In the genomic region with DNA sequence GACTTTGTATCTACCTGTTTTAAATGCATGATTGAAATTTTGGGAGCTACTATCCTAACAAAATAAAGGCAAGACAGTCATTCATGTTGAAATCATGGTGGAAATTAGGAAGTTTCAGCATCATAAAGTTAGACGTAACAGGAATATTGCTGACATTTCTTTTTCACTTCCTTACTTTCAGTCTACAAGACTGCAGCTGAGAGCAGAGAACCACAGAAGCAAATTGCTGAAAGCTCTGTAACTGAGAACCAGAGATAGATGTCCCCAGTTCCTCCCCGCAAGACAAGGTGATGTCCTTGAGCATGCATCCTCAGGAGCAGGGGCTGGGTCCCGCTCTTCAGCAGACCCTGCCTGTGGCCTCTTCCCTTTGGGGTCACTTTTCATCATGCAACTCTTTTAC, we compare ENCODE assay signal across 18 cellular contexts.
DNase-seq lines count a peak whose midpoint lies in the region; ATAC-seq, FAIRE-seq and TF ChIP-seq lines count a peak whose summit lies in the region.
"Had no signal": no experiment of that assay in that cellular context is flagged by ENCODE, and none has a peak within 500 bp of the region (broad histone marks: within the 10 kb centered on the region; RNA-seq: fewer than 3 reads in every experiment).

No MANE protein-coding gene starts in this region.

- no peak overlapping the region for H2BK15ac ChIP-seq in neuronal stem cell (ENCODE audit: low read length)

- no peaks in the 10 kb centered on the region for H3K9me3 Mint-ChIP-seq in GM23338

- H3F3A ChIP-seq in GM23338 (replicated peaks; ENCODE audit: low read depth): no peaks in the 10 kb centered on the region
- H3F3A ChIP-seq in OCI-LY1 (ENCODE audit: insufficient read depth, low read length): 0 out of 2 replicates have a peak, but pooled peaks cover 3% of the 10 kb centered on the region

- H2BK120ac ChIP-seq in neuronal stem cell (ENCODE audit: low read depth, low read length): no peak overlapping the region

- H3K79me2 ChIP-seq in GM23338 (replicated peaks; ENCODE audit: insufficient read depth) (no peaks in the 10 kb centered on the region), OCI-LY1 (ENCODE audit: insufficient read depth, low read length) (no peaks in the 10 kb centered on the region)

- H3K4me3 ChIP-seq in GM23338 (no peak overlapping the region), OCI-LY1 (ENCODE audit: low read depth, low read length, poor library complexity, severe bottlenecking) (no peak overlapping the region), neuronal stem cell (ENCODE audit: low read length in 2 of 2) (no peak overlapping the region)

- H2AK5ac ChIP-seq in neuronal stem cell (ENCODE audit: low read depth, low read length): no peak overlapping the region

- no peaks in the 10 kb centered on the region for H4K20me1 ChIP-seq in GM23338 (replicated peaks; ENCODE audit: insufficient read depth)
- no peaks in the 10 kb centered on the region for H4K20me1 ChIP-seq in OCI-LY1 (ENCODE audit: insufficient read depth, low read length)

- no peak overlapping the region for H3K14ac ChIP-seq in neuronal stem cell (ENCODE audit: low read length)

- no peak overlapping the region for H2BK5ac ChIP-seq in neuronal stem cell (ENCODE audit: low read length)

- H3K4me1 ChIP-seq in GM23338 (ENCODE audit: insufficient read depth) (no peaks in the 10 kb centered on the region), OCI-LY1 (ENCODE audit: insufficient read depth, low read length, severe bottlenecking) (peaks cover 61% of the 10 kb centered on the region), neuronal stem cell (ENCODE audit: control insufficient read depth in 2 of 2, insufficient read depth in 1 of 2, low read depth in 1 of 2, low read length in 2 of 2) (no peaks in the 10 kb centered on the region)

- FAIRE-seq in GM19239 (lab: Jason Lieb, UNC): no peak
- FAIRE-seq: A204.1, D721Med, GM12892, H54 had no signal

- no peak overlapping the region for H2BK12ac ChIP-seq in neuronal stem cell (ENCODE audit: low read length)

- H3K9me3 ChIP-seq in OCI-LY1 (ENCODE audit: low read length) (no peaks in the 10 kb centered on the region), neuronal stem cell (replicated peaks in 1 of 2; ENCODE audit: control insufficient read depth in 2 of 2, insufficient read depth in 1 of 2, low read depth in 1 of 2, low read length in 2 of 2) (no peaks in the 10 kb centered on the region)

- H4K8ac ChIP-seq in neuronal stem cell (ENCODE audit: low read depth, low read length): no peak overlapping the region

- H3K79me1 ChIP-seq in neuronal stem cell (ENCODE audit: low read depth, low read length): no peaks in the 10 kb centered on the region

- H3K4me2 ChIP-seq in GM23338 (no peak overlapping the region), OCI-LY1 (ENCODE audit: low read length) (peak overlapping the region; percentile 2; the same call in 1 of the 2 replicates), neuronal stem cell (ENCODE audit: insufficient read depth, low read length, poor library complexity, severe bottlenecking) (no peak overlapping the region)

- no peaks in the 10 kb centered on the region for H3K36me3 Mint-ChIP-seq in GM23338 (ENCODE audit: low read depth)
- H3K36me3 Mint-ChIP-seq: CD14-positive monocyte; CD8-positive, alpha-beta T cell had no signal

- H3K27ac ChIP-seq in GM23338 (ENCODE audit: low read depth) (no peak overlapping the region), OCI-LY1 (ENCODE audit: low read depth, low read length, poor library complexity, severe bottlenecking) (peak overlapping the region; percentile 57), neuronal stem cell (replicated peaks; ENCODE audit: low read length) (no peak overlapping the region)

- H3K27me3 ChIP-seq in GM23338 (ENCODE audit: insufficient read depth): no peaks in the 10 kb centered on the region
- no peaks in the 10 kb centered on the region for H3K27me3 ChIP-seq in OCI-LY1 (ENCODE audit: insufficient read depth, low read length)
- no peaks in the 10 kb centered on the region for H3K27me3 ChIP-seq in neuronal stem cell (ENCODE audit: control insufficient read depth in 3 of 3, insufficient read depth in 3 of 3, low read depth in 1 of 3, low read length in 3 of 3)

- no CpG with 5 or more reads among the region's 3 CpGs for WGBS in neuronal stem cell (ENCODE audit: extremely low coverage in 2 of 2, insufficient read length in 2 of 2, insufficient replicate concordance in 1 of 2), 2 donors

- no peak for DNase-seq in GM23338 (ENCODE audit: low spot score)
- DNase-seq in MV-4-11 (lab: John Stamatoyannopoulos, UW): peak; percentile 34
- DNase-seq in neuronal stem cell (ENCODE audit: low spot score): no peak
- DNase-seq in activated gamma-delta T cell (lab: John Stamatoyannopoulos, UW): no peak
- no peak for DNase-seq in GM19239 (ENCODE audit: insufficient read length, low spot score)
- no peak for DNase-seq in hypothalamus (lab: John Stamatoyannopoulos, UW)
- DNase-seq: CD8-positive, alpha-beta T cell; COR-L47; DMS153; DND-41; GDM1 had no signal

- H4K91ac ChIP-seq in neuronal stem cell (ENCODE audit: low read depth, low read length, poor library complexity): no peak overlapping the region

- no peak overlapping the region for H3K4me3 Mint-ChIP-seq in GM23338
- H3K4me3 Mint-ChIP-seq: CD14-positive monocyte; CD8-positive, alpha-beta T cell had no signal

- H2AFZ ChIP-seq in GM23338: 0 out of 2 replicates have a peak overlapping the region, but pooled peaks have one; percentile 72
- no peak overlapping the region; the same call in 1 of the 2 replicates for H2AFZ ChIP-seq in OCI-LY1 (ENCODE audit: low read length)
- peak overlapping the region; percentile 18 for H2AFZ ChIP-seq in neuronal stem cell (ENCODE audit: low read length)

- H3K27ac Mint-ChIP-seq in GM23338: no peak overlapping the region
- H3K27ac Mint-ChIP-seq: CD14-positive monocyte; CD8-positive, alpha-beta T cell had no signal

- H3K9ac ChIP-seq in OCI-LY1 (ENCODE audit: low read length) (no peak overlapping the region), neuronal stem cell (ENCODE audit: low read depth, low read length, poor library complexity) (no peak overlapping the region)

- no peak overlapping the region for H3K4ac ChIP-seq in neuronal stem cell (ENCODE audit: low read length)

- TF ChIP-seq CTCF in GM23338 (conservative IDR thresholded peaks at IDR 0.05; ENCODE audit: low read depth in 2 of 2): no peak
- TF ChIP-seq CTCF in OCI-LY1 (IDR thresholded peaks at IDR 0.05; ENCODE audit: low read length): no peak

- no peaks in the 10 kb centered on the region for H3K9me2 ChIP-seq in GM23338 (ENCODE audit: insufficient read depth)
- no peaks in the 10 kb centered on the region for H3K9me2 ChIP-seq in OCI-LY1 (ENCODE audit: low read depth, low read length)

- no peaks in the 10 kb centered on the region for H3K4me1 Mint-ChIP-seq in GM23338
- H3K4me1 Mint-ChIP-seq: CD14-positive monocyte had no signal

- no peak overlapping the region for H3K18ac ChIP-seq in neuronal stem cell (ENCODE audit: low read length)

- no peaks in the 10 kb centered on the region for H3K27me3 Mint-ChIP-seq in GM23338 (ENCODE audit: insufficient read depth, low read depth, poor library complexity)

- H3K36me3 ChIP-seq in GM23338 (ENCODE audit: insufficient read depth) (no peaks in the 10 kb centered on the region), OCI-LY1 (ENCODE audit: insufficient read depth, low read length) (no peaks in the 10 kb centered on the region), neuronal stem cell (replicated peaks in 1 of 2; ENCODE audit: control insufficient read depth in 2 of 2, insufficient read depth in 2 of 2, low read length in 2 of 2) (no peaks in the 10 kb centered on the region)

- ATAC-seq in GM23338: no peak
- ATAC-seq: CD8-positive, alpha-beta T cell; HCT116 had no signal

- H3K23ac ChIP-seq in neuronal stem cell (ENCODE audit: low read depth, low read length, poor library complexity): no peak overlapping the region

TF ChIP-seq in GM23338, 12 proteins besides CTCF, POLR2A, EP300 and RAD21 (continues in another document):
- TF ChIP-seq ZNF114 (CRISPR knock-in tag; IDR thresholded peaks at IDR 0.05): no peak
- TF ChIP-seq JUNB (IDR thresholded peaks at IDR 0.05; ENCODE audit: unreplicated experiment): no peak
